Comparison of ENCODE assay signal across 8 cellular contexts in genomic region chr11:2886191-2886894, GRCh38. TPM values are rescaled to one million over a fixed set of nuclear protein-coding genes. Genes with fewer than 3 reads are reported as not detected.
DNase-seq lines count a peak whose midpoint lies in the region; ATAC-seq, FAIRE-seq and TF ChIP-seq lines count a peak whose summit lies in the region.

No MANE protein-coding gene starts in this region.

- no peaks in the 10 kb centered on the region for H3K79me2 ChIP-seq in GM12878 (ENCODE audit: control insufficient read depth, insufficient read depth, low read length)

- TF ChIP-seq POLR2A in GM12878 (IDR thresholded peaks at IDR 0.05; ENCODE audit: low read depth, low read length) (no peak), right lobe of liver (IDR thresholded peaks at IDR 0.05) (no peak)

- no peaks in the 10 kb centered on the region for H3K36me3 ChIP-seq in GM12878 (ENCODE audit: control insufficient read depth in 2 of 2, insufficient read depth in 2 of 2, low read length in 1 of 2)
- H3K36me3 ChIP-seq in right lobe of liver, result no peaks in the 10 kb centered on the region
- H3K36me3 ChIP-seq in tibial artery, result no peaks in the 10 kb centered on the region

- WGBS in GM12878 (ENCODE audit: insufficient coverage, insufficient replicate concordance, low lambda C conversion rate, missing lambda C conversion rate), result 9% methylated on average over 49 of the region's 49 CpGs
- WGBS in right lobe of liver (ENCODE audit: insufficient coverage, low coverage, low lambda C conversion rate, missing lambda C conversion rate), result 25% methylated on average over 7 of the region's 49 CpGs

- CTCF ChIA-PET in GM12878 (lab: Yijun Ruan, JAX), result interaction anchor here (1.7 to 10.2 kb wide), 2 partner anchors 43 to 353 kb away, joined by 8 to 233 read pairs; partner anchors contain the start of gene PHLDA2

- DNase-seq in NCI-H1092 treated with DMSO at 0.1 percent for 48 hours (lab: John Stamatoyannopoulos, UW) (peak; percentile 37), NCI-H1092 (lab: John Stamatoyannopoulos, UW) (no peak), GM12878 (ENCODE audit: low read depth, low spot score) (no peak), right lobe of liver (peak in 1 of 3 donors; percentile 48), tibial artery (peak in 1 of 2 donors; percentile 78), NCI-H2171 (lab: John Stamatoyannopoulos, UW) (no peak)

- no peak overlapping the region for H3K4me3 ChIP-seq in GM12878
- peak overlapping the region; percentile 14 to 57 (median 32) for H3K4me3 ChIP-seq in right lobe of liver
- peak overlapping the region; percentile 87 to 89 for H3K4me3 ChIP-seq in tibial artery

- intact Hi-C loops in GM12878 (cut with micrococcal nuclease; ENCODE audit: unreplicated experiment), result no loop called here
- intact Hi-C loops in right lobe of liver (cut with DNase I), result loop anchor here in 1 of 2 donors (5.0 kb wide), 1 partner anchor 354 kb away; no protein-coding TSS in a partner anchor
- intact Hi-C loops in tibial artery (cut with DNase I; ENCODE audit: low total_unique reads), result loop anchor here (5.0 to 10.0 kb wide), 4 partner anchors 59 to 538 kb away; partner anchors contain the start of gene KCNQ1OT1

- RAD21 ChIA-PET in GM12878 (lab: Charles Lee; ENCODE audit: unreplicated experiment), result interaction anchor here (0.6 to 8.3 kb wide), 2 partner anchors 352 to 513 kb away, joined by 3 to 151 read pairs; no protein-coding TSS in a partner anchor

- H2AFZ ChIP-seq in GM12878 (ENCODE audit: control insufficient read depth, low read depth, low read length), result peak overlapping the region; percentile 39; the same call in 1 of the 2 replicates

- H3K4me1 ChIP-seq in GM12878 (ENCODE audit: control insufficient read depth, insufficient read depth, low read length) (peaks cover 5% of the 10 kb centered on the region), right lobe of liver (peaks cover 0 to 9% (median under 1%) of the 10 kb centered on the region in 4 donors), tibial artery (peaks cover 0 to 44% (median 14%) of the 10 kb centered on the region in 4 donors)

- H3K9me3 ChIP-seq in GM12878 (replicated peaks; ENCODE audit: control insufficient read depth, insufficient read depth, low read length) (no peaks in the 10 kb centered on the region), right lobe of liver (no peaks in the 10 kb centered on the region), tibial artery (no peaks in the 10 kb centered on the region)

- in situ Hi-C loops in GM12878 (cut with MboI), result loop anchor here (5.0 kb wide), 1 partner anchor 354 kb away; no protein-coding TSS in a partner anchor

- H4K20me1 ChIP-seq in GM12878 (ENCODE audit: control insufficient read depth, insufficient read depth), result no peaks in the 10 kb centered on the region

- H3K27ac ChIP-seq in GM12878 (ENCODE audit: control insufficient read depth, insufficient read depth) (no peak overlapping the region), right lobe of liver (peak overlapping the region in 1 of 3 donors; percentile 29), tibial artery (peak overlapping the region; percentile 82 to 84)

- TF ChIP-seq RAD21 in GM12878 (IDR thresholded peaks at IDR 0.05; ENCODE audit: insufficient read depth, low read depth, low read length), result no peak

- SMC1A ChIA-PET in GM12878 (lab: Charles Lee; ENCODE audit: uncharacterized antibody, unreplicated experiment), result no interaction called here

- H3K9ac ChIP-seq in GM12878 (ENCODE audit: control insufficient read depth, insufficient read depth, low read length), result no peak overlapping the region

- no peak for FAIRE-seq in GM12878 (lab: Jason Lieb, UNC)

- no peak for TF ChIP-seq CTCF in GM12878 (IDR thresholded peaks at IDR 0.05 in 2 of 3, conservative IDR thresholded peaks at IDR 0.05 in 1 of 3; ENCODE audit: control insufficient read depth in 2 of 3, extremely low read depth in 1 of 3, insufficient read depth in 1 of 3, low read depth in 3 of 3, low read length in 3 of 3)
- TF ChIP-seq CTCF in right lobe of liver (IDR thresholded peaks at IDR 0.05), result no peak
- TF ChIP-seq CTCF in tibial artery (IDR thresholded peaks at IDR 0.05), result peak in 1 of 2 experiments; percentile 8

- peak overlapping the region; percentile 60; the same call in 1 of the 2 replicates for H3K4me2 ChIP-seq in GM12878 (ENCODE audit: control insufficient read depth, insufficient read depth)

- no TSS peak for BruUV-seq in GM12878 (replicated peaks; lab: Mats Ljungman, UMichigan)

- no peak for TF ChIP-seq EP300 in GM12878 (IDR thresholded peaks at IDR 0.05; ENCODE audit: borderline replicate concordance in 1 of 2, control insufficient read depth in 1 of 2, low read depth in 2 of 2, low read length in 2 of 2)

- ATAC-seq in HG03159 (IDR thresholded peaks at IDR 0.05; ENCODE audit: unreplicated experiment) (peak; percentile 8), GM12878 (no peak), right lobe of liver (no peak), HG03457 (IDR thresholded peaks at IDR 0.05; ENCODE audit: unreplicated experiment) (no peak)

- POLR2A ChIA-PET in GM12878 (lab: Charles Lee), result no interaction called here

- H3K27me3 ChIP-seq in GM12878 (replicated peaks in 1 of 2; ENCODE audit: control insufficient read depth in 2 of 2, insufficient read depth in 2 of 2, low read length in 1 of 2) (peaks cover 9 to 10% of the 10 kb centered on the region in 2 experiments; a peak in 3 of 4 replicates), right lobe of liver (no peaks in the 10 kb centered on the region), tibial artery (peaks cover 0 to 8% of the 10 kb centered on the region in 2 donors)

TF ChIP-seq in GM12878, 131 proteins besides CTCF, POLR2A, EP300 and RAD21:
- TF ChIP-seq TCF12 (IDR thresholded peaks at IDR 0.05; ENCODE audit: low read depth, low read length) (no peak), SKIL (IDR thresholded peaks at IDR 0.05; ENCODE audit: low read depth, poor library complexity, severe bottlenecking) (no peak), GATAD2B (conservative IDR thresholded peaks at IDR 0.05; ENCODE audit: low read depth) (0 out of 2 replicates have a peak, but pooled peaks have one; percentile 22)

RNA-seq across cellular contexts. Expression of gene CDKN1C, which starts 0.8 kb away (rescaled TPM):
- 0.59 TPM in 1 of 2 replicates, not detected in the other for total RNA-seq in GM12878 (2013; cell fraction: nucleolus; rRNA removed)
- total RNA-seq in GM12878 (2014; rRNA removed) (not detected in 2 replicates), GM12878 (2014; rRNA removed; fragmentation: Illumina TruSeq; extraction: Trizol) (not detected in 2 replicates), GM12878 (2021) (0.19 and 0.21 TPM in 2 replicates), right lobe of liver (1 to 10 TPM; 2.2 to 8.0 (median 3.6) TPM)
- polyA plus RNA-seq in GM12878 (2011; ENCODE audit: low read depth), result not detected
- polyA plus RNA-seq in GM12878 (2011; rRNA removed) (0.05 TPM in 1 of 2 replicates, not detected in the other), GM12878 (2014; fragmentation: Illumina TruSeq; extraction: Trizol) (not detected in 2 replicates), GM12878 (2014; fragmentation: Nextera tagmentation; extraction: Ambion mirVana) (not detected), GM12878 (2014; rRNA removed) (not detected in 2 replicates), GM12878 (2016; fragmentation: Nextera tagmentation; extraction: Ambion mirVana) (under 1 TPM in 1 of 2 experiments, not detected in 1; 0.14 TPM)
- polyA plus RNA-seq in GM12878 (2011; cell fraction: cytosol; rRNA removed), result 0.08 and 0.09 TPM in 2 replicates
- 0.09 and 0.19 TPM in 2 replicates for polyA plus RNA-seq in GM12878 (2011; cell fraction: nucleus; rRNA removed)
- polyA plus RNA-seq in GM12878 (2012), result 0.35 and 0.37 TPM in 2 replicates
- polyA minus RNA-seq in GM12878 (2011; rRNA and poly(A)+ RNA removed), result not detected in 2 replicates
- 1.5 TPM in 1 of 2 replicates, not detected in the other for polyA minus RNA-seq in GM12878 (2011; cell fraction: cytosol; rRNA and poly(A)+ RNA removed)
- polyA minus RNA-seq in GM12878 (2011; cell fraction: nucleus; rRNA and poly(A)+ RNA removed), result 0.29 and 0.48 TPM in 2 replicates

RNA-seq across cellular contexts. Expression of gene PHLDA2, which starts 42.9 kb away (rescaled TPM):
- total RNA-seq in GM12878 (2013; cell fraction: nucleolus; rRNA removed), result 0.59 TPM in 1 of 2 replicates, not detected in the other
- total RNA-seq in GM12878 (2014; rRNA removed), result not detected in 2 replicates
- not detected in 2 replicates for total RNA-seq in GM12878 (2014; rRNA removed; fragmentation: Illumina TruSeq; extraction: Trizol)
- total RNA-seq in GM12878 (2021), result 0.27 and 0.49 TPM in 2 replicates
- not detected for polyA plus RNA-seq in GM12878 (2011; ENCODE audit: low read depth)
- polyA plus RNA-seq in GM12878 (2011; rRNA removed), result 0.15 TPM in 1 of 2 replicates, not detected in the other
- polyA plus RNA-seq in GM12878 (2011; cell fraction: cytosol; rRNA removed), result 0.07 and 0.12 TPM in 2 replicates
- 0.27 and 0.34 TPM in 2 replicates for polyA plus RNA-seq in GM12878 (2011; cell fraction: nucleus; rRNA removed)
- 0.18 and 0.32 TPM in 2 replicates for polyA plus RNA-seq in GM12878 (2012)
- not detected in 2 replicates for polyA plus RNA-seq in GM12878 (2014; fragmentation: Illumina TruSeq; extraction: Trizol)
- polyA plus RNA-seq in GM12878 (2014; fragmentation: Nextera tagmentation; extraction: Ambion mirVana), result not detected
- not detected in 2 replicates for polyA plus RNA-seq in GM12878 (2014; rRNA removed)
- polyA plus RNA-seq in GM12878 (2016; fragmentation: Nextera tagmentation; extraction: Ambion mirVana), result under 1 TPM in 1 of 2 experiments, not detected in 1; 0.16 TPM
- not detected in 2 replicates for polyA minus RNA-seq in GM12878 (2011; rRNA and poly(A)+ RNA removed)
- not detected in 2 replicates for polyA minus RNA-seq in GM12878 (2011; cell fraction: cytosol; rRNA and poly(A)+ RNA removed)
- not detected in 2 replicates for polyA minus RNA-seq in GM12878 (2011; cell fraction: nucleus; rRNA and poly(A)+ RNA removed)
- 10 to 100 TPM in 2 of 6 experiments, 1 to 10 TPM in 1, under 1 TPM in 2, not detected in 1; 0.51 to 12.7 (median 5.9) TPM for total RNA-seq in right lobe of liver
